Comparison of ENCODE assay signal across 8 cellular contexts in genomic region chr15:52709172-52709979, GRCh38. TPM values are rescaled to one million over a fixed set of nuclear protein-coding genes. Genes with fewer than 3 reads are reported as not detected.
DNase-seq lines count a peak whose midpoint lies in the region; ATAC-seq and TF ChIP-seq lines count a peak whose summit lies in the region.
"Had no signal": no experiment of that assay in that cellular context is flagged by ENCODE, and none has a peak within 500 bp of the region (broad histone marks: within the 10 kb centered on the region; RNA-seq: fewer than 3 reads in every experiment).

No MANE protein-coding gene starts in this region.

- H3K4me3 Mint-ChIP-seq in natural killer cell treated with Interleukin-12 subunit alpha and Interleukin-12 subunit beta and Interleukin-15 and Interleukin-18, amount 100 ng/mL, for 72 hours, result no peak overlapping the region

- H3K36me3 Mint-ChIP-seq in natural killer cell treated with Interleukin-12 subunit alpha and Interleukin-12 subunit beta and Interleukin-15 and Interleukin-18, amount 100 ng/mL, for 72 hours, result no peaks in the 10 kb centered on the region

- peaks cover 6 to 12% of the 10 kb centered on the region in 2 donors for H3K27me3 Mint-ChIP-seq in natural killer cell treated with Interleukin-12 subunit alpha and Interleukin-12 subunit beta and Interleukin-15 and Interleukin-18, amount 100 ng/mL, for 72 hours

- no peaks in the 10 kb centered on the region for H3K27me3 ChIP-seq in RWPE2 (ENCODE audit: insufficient read depth, poor library complexity, severe bottlenecking)
- H3K27me3 ChIP-seq: SJSA1 had no signal

- no peaks in the 10 kb centered on the region for H3K9me3 ChIP-seq in RWPE2 (ENCODE audit: severe bottlenecking)
- H3K9me3 ChIP-seq: SJSA1 had no signal

- DNase-seq in GM19240 (ENCODE audit: insufficient read length, low spot score) (peak; percentile 33), RWPE2 (ENCODE audit: low spot score) (no peak), COLO829 (ENCODE audit: low spot score) (no peak), H4 (ENCODE audit: low spot score) (no peak)
- DNase-seq in natural killer cell treated with Interleukin-12 subunit alpha and Interleukin-12 subunit beta and Interleukin-15 and Interleukin-18, amount 100 ng/mL, for 72 hours (ENCODE audit: low spot score), result no peak
- no peak for DNase-seq in activated effector memory CD4-positive, alpha-beta T cell treated with Interleukin-2 at 50 U/mL for 16 hours

- no peak for TF ChIP-seq CTCF in RWPE2 (IDR thresholded peaks at IDR 0.05; ENCODE audit: poor library complexity, severe bottlenecking)

- no peak overlapping the region for H3K4me3 ChIP-seq in RWPE2 (ENCODE audit: severe bottlenecking)
- H3K4me3 ChIP-seq: SJSA1 had no signal

- peak; percentile 97 for ATAC-seq in HG02885 (IDR thresholded peaks at IDR 0.05; ENCODE audit: poor library complexity, unreplicated experiment)
- ATAC-seq in RWPE2 (ENCODE audit: low read depth), result peak; percentile 53; the same call in 1 of the 3 replicates
- peak; percentile 20 to 32 for ATAC-seq in natural killer cell treated with Interleukin-12 subunit alpha and Interleukin-12 subunit beta and Interleukin-15 and Interleukin-18, amount 100 ng/mL, for 72 hours

- H3K4me1 Mint-ChIP-seq in natural killer cell treated with Interleukin-12 subunit alpha and Interleukin-12 subunit beta and Interleukin-15 and Interleukin-18, amount 100 ng/mL, for 72 hours (ENCODE audit: low read depth in 2 of 2), result no peaks in the 10 kb centered on the region

- H3K27ac Mint-ChIP-seq in natural killer cell treated with Interleukin-12 subunit alpha and Interleukin-12 subunit beta and Interleukin-15 and Interleukin-18, amount 100 ng/mL, for 72 hours, result no peak overlapping the region

- no peaks in the 10 kb centered on the region for H3K9me3 Mint-ChIP-seq in natural killer cell treated with Interleukin-12 subunit alpha and Interleukin-12 subunit beta and Interleukin-15 and Interleukin-18, amount 100 ng/mL, for 72 hours

- H3K4me1 ChIP-seq in RWPE2 (ENCODE audit: insufficient read depth, poor library complexity, severe bottlenecking), result no peaks in the 10 kb centered on the region
- H3K4me1 ChIP-seq: SJSA1 had no signal

- no peak overlapping the region for H3K27ac ChIP-seq in RWPE2 (ENCODE audit: poor library complexity, severe bottlenecking)
- H3K27ac ChIP-seq: SJSA1 had no signal

- no peaks in the 10 kb centered on the region for H3K36me3 ChIP-seq in RWPE2 (ENCODE audit: low read depth)
- H3K36me3 ChIP-seq: SJSA1 had no signal

RNA-seq across cellular contexts. Expression of gene ATOSA, which starts 30.2 kb away (rescaled TPM):
- total RNA-seq in natural killer cell treated with Interleukin-12 subunit alpha and Interleukin-12 subunit beta and Interleukin-15 and Interleukin-18, amount 100 ng/mL, for 72 hours, result 10 to 100 TPM; 34.1 to 42.0 TPM
- 7.1 and 8.6 TPM in 2 replicates for total RNA-seq in H4 (2014; rRNA removed; shearing (Covaris generic))

Comparison
In these comparisons a context has a peak if more than half of its experiments do, and no peak if none do; other contexts are left out.
1. ATAC-seq: peak in every context shown above with its lines; median percentile 97 in HG02885; 53 in RWPE2; 26 in natural killer cell treated with Interleukin-12 subunit alpha and Interleukin-12 subunit beta and Interleukin-15 and Interleukin-18, amount 100 ng/mL, for 72 hours.